2 cellular contexts compared by ENCODE assay signal in genomic region chr9:137454506-137455360, GRCh38.
TF ChIP-seq lines count a peak whose summit lies in the region.

No MANE protein-coding gene starts in this region.

TF ChIP-seq in SK-N-SH, 30 proteins besides CTCF, POLR2A, EP300 and RAD21 (continued from another document):
- TF ChIP-seq POLR2AphosphoS5 (IDR thresholded peaks at IDR 0.05; ENCODE audit: low read depth, low read length) (no peak), RCOR1 (IDR thresholded peaks at IDR 0.05; ENCODE audit: low read length) (0 out of 2 replicates have a peak, but pooled peaks have one; percentile 12), MXI1 (IDR thresholded peaks at IDR 0.05; ENCODE audit: low read depth, low read length) (peak; percentile 96), USF1 (IDR thresholded peaks at IDR 0.05; ENCODE audit: borderline replicate concordance, low read depth) (no peak)

TF ChIP-seq in SK-N-SH treated with all-trans-retinoic acid at 6 μM for 48 hours, 23 proteins besides CTCF, POLR2A, EP300 and RAD21 (continued from another document):
- TF ChIP-seq POU6F1 (CRISPR knock-in tag; IDR thresholded peaks at IDR 0.05; ENCODE audit: borderline replicate concordance, low read depth) = no peak
- TF ChIP-seq BACH2 (CRISPR knock-in tag; IDR thresholded peaks at IDR 0.05; ENCODE audit: borderline replicate concordance) = no peak
- TF ChIP-seq PPARA (CRISPR knock-in tag; IDR thresholded peaks at IDR 0.05; ENCODE audit: borderline replicate concordance) = no peak
- TF ChIP-seq TOX (CRISPR knock-in tag; IDR thresholded peaks at IDR 0.05; ENCODE audit: borderline replicate concordance) = no peak
- TF ChIP-seq RARB (CRISPR knock-in tag; IDR thresholded peaks at IDR 0.05) = no peak
- TF ChIP-seq ZNF70 (CRISPR knock-in tag; IDR thresholded peaks at IDR 0.05) = no peak
- TF ChIP-seq SNAI2 (CRISPR knock-in tag; IDR thresholded peaks at IDR 0.05) = no peak
- TF ChIP-seq CSDC2 (CRISPR knock-in tag; IDR thresholded peaks at IDR 0.05) = no peak
- no peak for TF ChIP-seq ZC3H10 (CRISPR knock-in tag; IDR thresholded peaks at IDR 0.05)
- TF ChIP-seq ZFP3 (CRISPR knock-in tag; IDR thresholded peaks at IDR 0.05) = no peak
- TF ChIP-seq CREB5 (CRISPR knock-in tag; IDR thresholded peaks at IDR 0.05; ENCODE audit: low read depth) = no peak
TF ChIP-seq in SK-N-SH treated with all-trans-retinoic acid at 6 μM for 48 hours: peak in this region for 0.
